Comparison of ENCODE assay signal across 11 cellular contexts in the genomic region with DNA sequence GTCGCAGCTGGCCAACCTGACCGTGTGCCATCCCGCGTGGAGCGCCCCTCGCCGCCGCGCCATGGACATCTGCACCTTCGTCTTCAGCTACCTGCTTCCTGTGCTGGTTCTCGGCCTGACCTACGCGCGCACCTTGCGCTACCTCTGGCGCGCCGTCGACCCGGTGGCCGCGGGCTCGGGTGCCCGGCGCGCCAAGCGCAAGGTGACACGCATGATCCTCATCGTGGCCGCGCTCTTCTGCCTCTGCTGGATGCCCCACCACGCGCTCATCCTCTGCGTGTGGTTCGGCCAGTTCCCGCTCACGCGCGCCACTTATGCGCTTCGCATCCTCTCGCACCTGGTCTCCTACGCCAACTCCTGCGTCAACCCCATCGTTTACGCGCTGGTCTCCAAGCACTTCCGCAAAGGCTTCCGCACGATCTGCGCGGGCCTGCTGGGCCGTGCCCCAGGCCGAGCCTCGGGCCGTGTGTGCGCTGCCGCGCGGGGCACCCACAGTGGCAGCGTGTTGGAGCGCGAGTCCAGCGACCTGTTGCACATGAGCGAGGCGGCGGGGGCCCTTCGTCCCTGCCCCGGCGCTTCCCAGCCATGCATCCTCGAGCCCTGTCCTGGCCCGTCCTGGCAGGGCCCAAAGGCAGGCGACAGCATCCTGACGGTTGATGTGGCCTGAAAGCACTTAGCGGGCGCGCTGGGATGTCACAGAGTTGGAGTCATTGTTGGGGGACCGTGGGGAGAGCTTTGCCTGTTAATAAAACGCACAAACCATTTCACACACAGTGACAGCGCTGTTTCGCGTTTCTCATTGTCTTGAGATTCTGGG.
DNase-seq lines count a peak whose midpoint lies in the region; ATAC-seq and TF ChIP-seq lines count a peak whose summit lies in the region.
"Had no signal": no experiment of that assay in that cellular context is flagged by ENCODE, and none has a peak within 500 bp of the region (broad histone marks: within the 10 kb centered on the region; RNA-seq: fewer than 3 reads in every experiment).

No MANE protein-coding gene starts in this region.

- ATAC-seq in HG03378 (IDR thresholded peaks at IDR 0.05; ENCODE audit: unreplicated experiment) (no peak), GM18858 (IDR thresholded peaks at IDR 0.05; ENCODE audit: unreplicated experiment) (no peak)

- TF ChIP-seq CTCF in epithelial cell of esophagus (IDR thresholded peaks at IDR 0.05; ENCODE audit: insufficient read depth, low read depth, low read length, missing control alignments): no peak
- TF ChIP-seq CTCF in GM10266 (IDR thresholded peaks at IDR 0.05; ENCODE audit: control insufficient read depth, insufficient read depth, low read depth, missing control alignments): no peak

- H3K4me3 ChIP-seq in epithelial cell of esophagus (ENCODE audit: low read length): no peak overlapping the region

- peak in 2 of 3 experiments; percentile 54 to 60 for DNase-seq in NCI-H1417 (lab: John Stamatoyannopoulos, UW)
- DNase-seq in NCI-H1417 treated with DMSO at 0.1 percent for 48 hours (lab: John Stamatoyannopoulos, UW): no peak
- peak; percentile 18 for DNase-seq in activated CD4-positive, alpha-beta T cell treated with anti-CD3 and anti-CD28 coated beads, Interleukin-2, amount 50 U/mL, for 4 hours
- DNase-seq in epithelial cell of esophagus (ENCODE audit: low read depth): peak; percentile 32
- DNase-seq in stimulated activated CD4-positive, alpha-beta T cell treated with anti-CD3 and anti-CD28 coated beads, Interleukin-2, amount 100 ng/mL, for 4 hours (ENCODE audit: low read depth): peak; percentile 21
- no peak for DNase-seq in GM10266 (ENCODE audit: extremely low spot score)
- DNase-seq: KG1, RPMI8226, transverse colon had no signal

Comparison
In these comparisons a context has a peak if more than half of its experiments do, and no peak if none do; other contexts are left out.
1. DNase-seq: peak in NCI-H1417 (2 of 3), activated CD4-positive, alpha-beta T cell treated with anti-CD3 and anti-CD28 coated beads, Interleukin-2, amount 50 U/mL, for 4 hours (2 of 2), epithelial cell of esophagus (single experiment) and stimulated activated CD4-positive, alpha-beta T cell treated with anti-CD3 and anti-CD28 coated beads, Interleukin-2, amount 100 ng/mL, for 4 hours (single experiment); none in NCI-H1417 treated with DMSO at 0.1 percent for 48 hours (single experiment) and GM10266 (single experiment).